ENCODE assay signal across 8 cellular contexts in the genomic region with DNA sequence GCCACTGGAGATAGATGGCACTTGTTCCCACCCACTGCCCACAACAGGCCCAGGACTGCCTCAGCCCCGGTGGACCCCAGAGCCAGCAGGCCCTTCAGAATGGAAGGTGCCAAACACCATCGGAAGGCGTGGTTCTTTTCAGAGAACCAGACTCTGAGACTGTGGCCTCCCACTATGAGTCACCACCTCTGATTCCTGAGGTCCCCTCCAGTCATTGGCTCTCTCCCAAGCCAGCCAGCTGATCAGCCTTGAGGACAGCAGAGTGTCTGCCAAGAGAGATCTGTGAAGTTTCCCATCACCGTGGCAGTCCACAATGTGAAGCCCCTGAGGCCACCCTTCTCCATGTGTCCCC. TPM values are rescaled to one million over a fixed set of nuclear protein-coding genes. Genes with fewer than 3 reads are reported as not detected.
DNase-seq lines count a peak whose midpoint lies in the region; ATAC-seq lines count a peak whose summit lies in the region.

No MANE protein-coding gene starts in this region.

- ATAC-seq in GM19463 (IDR thresholded peaks at IDR 0.05; ENCODE audit: unreplicated experiment) (peak; percentile 98), HG03378 (IDR thresholded peaks at IDR 0.05; ENCODE audit: unreplicated experiment) (peak; percentile 87)

- H3K27me3 ChIP-seq in SJSA1 (replicated peaks), result no peaks in the 10 kb centered on the region

- no peaks in the 10 kb centered on the region for H3K9me3 ChIP-seq in SJSA1 (replicated peaks)

- H3K4me3 Mint-ChIP-seq in dendritic cell treated with granulocyte-macrophage colony-stimulating factor and Interleukin-4, amounts not matched to agents 40 ng/mL and 50 ng/mL, for 4 days, result peak overlapping the region; percentile 17

- H3K36me3 ChIP-seq in SJSA1, result no peaks in the 10 kb centered on the region

- intact Hi-C loops in dendritic cell treated with granulocyte-macrophage colony-stimulating factor and Interleukin-4, amounts not matched to agents 40 ng/mL and 50 ng/mL, for 4 days (cut with micrococcal nuclease), result no loop called here

- H3K36me3 Mint-ChIP-seq in dendritic cell treated with granulocyte-macrophage colony-stimulating factor and Interleukin-4, amounts not matched to agents 40 ng/mL and 50 ng/mL, for 4 days (ENCODE audit: low read depth), result no peaks in the 10 kb centered on the region

- peaks cover 16% of the 10 kb centered on the region for H3K4me1 ChIP-seq in SJSA1 (replicated peaks)

- H3K27me3 Mint-ChIP-seq in dendritic cell treated with granulocyte-macrophage colony-stimulating factor and Interleukin-4, amounts not matched to agents 40 ng/mL and 50 ng/mL, for 4 days, result no peaks in the 10 kb centered on the region

- peaks cover 6% of the 10 kb centered on the region for H3K9me3 Mint-ChIP-seq in dendritic cell treated with granulocyte-macrophage colony-stimulating factor and Interleukin-4, amounts not matched to agents 40 ng/mL and 50 ng/mL, for 4 days

- H3K4me3 ChIP-seq in SJSA1, result no peak overlapping the region

- H3K4me1 Mint-ChIP-seq in dendritic cell treated with granulocyte-macrophage colony-stimulating factor and Interleukin-4, amounts not matched to agents 40 ng/mL and 50 ng/mL, for 4 days (ENCODE audit: low read depth), result peaks cover 43% of the 10 kb centered on the region

- peak; percentile 72 for DNase-seq in DMS53 treated with DMSO at 0.1 percent for 48 hours (lab: John Stamatoyannopoulos, UW; ENCODE audit: unreplicated experiment)
- DNase-seq in SJSA1 (ENCODE audit: low read depth in 1 of 2, low spot score in 2 of 2), result peak; percentile 81 to 96
- peak; percentile 18 for DNase-seq in midbrain (lab: John Stamatoyannopoulos, UW)
- DNase-seq in NCI-H526 treated with DMSO at 0.1 percent for 48 hours (lab: John Stamatoyannopoulos, UW), result no peak
- DNase-seq in NCI-H1048 (lab: John Stamatoyannopoulos, UW), result no peak

- H3K27ac Mint-ChIP-seq in dendritic cell treated with granulocyte-macrophage colony-stimulating factor and Interleukin-4, amounts not matched to agents 40 ng/mL and 50 ng/mL, for 4 days, result peak overlapping the region; percentile 88

- H3K27ac ChIP-seq in SJSA1, result no peak overlapping the region

RNA-seq across cellular contexts. Expression of gene MAP3K2, which starts 10.4 kb away (rescaled TPM):
- total RNA-seq in SJSA1 (2014; rRNA removed; shearing (Covaris generic)), result 28.8 and 41.7 TPM in 2 replicates

RNA-seq across cellular contexts. Expression of gene PROC, which starts 20.0 kb away (rescaled TPM):
- total RNA-seq in SJSA1 (2014; rRNA removed; shearing (Covaris generic)), result 0.63 TPM in 1 of 2 replicates, not detected in the other

Comparison
In these comparisons a context has a peak if more than half of its experiments do, and no peak if none do; other contexts are left out.
1. DNase-seq: peak in DMS53 treated with DMSO at 0.1 percent for 48 hours (single experiment), SJSA1 (2 of 2) and midbrain (single experiment); none in NCI-H526 treated with DMSO at 0.1 percent for 48 hours (single experiment) and NCI-H1048 (single experiment).